Comparison of ENCODE assay signal across 2 cellular contexts in genomic region chr7:36299882-36300341, GRCh38.
TF ChIP-seq lines count a peak whose summit lies in the region.

No MANE protein-coding gene starts in this region.

TF ChIP-seq in GM23338, 12 proteins besides CTCF, POLR2A, EP300 and RAD21:
- TF ChIP-seq ZNF331 (CRISPR knock-in tag; IDR thresholded peaks at IDR 0.05; ENCODE audit: low read depth) (no peak), POLR2AphosphoS5 (IDR thresholded peaks at IDR 0.05; ENCODE audit: low read depth) (no peak), ETS1 (IDR thresholded peaks at IDR 0.05) (no peak), JUNB (IDR thresholded peaks at IDR 0.05; ENCODE audit: unreplicated experiment) (no peak), NANOG (IDR thresholded peaks at IDR 0.05; ENCODE audit: borderline replicate concordance) (no peak), EZH2phosphoT487 (IDR thresholded peaks at IDR 0.05; ENCODE audit: unreplicated experiment) (no peak)

TF ChIP-seq in IMR-90, 13 proteins besides CTCF, POLR2A, EP300 and RAD21:
- no peak for TF ChIP-seq SMC3 (IDR thresholded peaks at IDR 0.05; ENCODE audit: low read depth, low read length)
- TF ChIP-seq CEBPB (IDR thresholded peaks at IDR 0.05; ENCODE audit: low read depth, low read length) = no peak
- TF ChIP-seq MAZ (IDR thresholded peaks at IDR 0.05; ENCODE audit: borderline replicate concordance, low read depth, low read length) = no peak
- no peak for TF ChIP-seq BHLHE40 (IDR thresholded peaks at IDR 0.05; ENCODE audit: low read depth, low read length)
- TF ChIP-seq USF2 (IDR thresholded peaks at IDR 0.05; ENCODE audit: low read depth, low read length) = no peak
- TF ChIP-seq NFE2L2 (IDR thresholded peaks at IDR 0.05; ENCODE audit: low read depth, low read length) = no peak
- TF ChIP-seq ELK1 (IDR thresholded peaks at IDR 0.05; ENCODE audit: borderline replicate concordance, low read depth, low read length) = no peak
- TF ChIP-seq RCOR1 (IDR thresholded peaks at IDR 0.05; ENCODE audit: insufficient replicate concordance, low read length) = no peak
- TF ChIP-seq MXI1 (IDR thresholded peaks at IDR 0.05; ENCODE audit: borderline replicate concordance, low read depth, low read length) = no peak
